In genomic region chr12:80044694-80045046, GRCh38 we compare ENCODE assay signal across 12 cellular contexts. TPM values are rescaled to one million over a fixed set of nuclear protein-coding genes. Genes with fewer than 3 reads are reported as not detected.
A peak's percentile ranks its signal among the peaks of the same experiment; 100 is the strongest.
DNase-seq lines count a peak whose midpoint lies in the region; ATAC-seq, FAIRE-seq and TF ChIP-seq lines count a peak whose summit lies in the region.
"Had no signal": no experiment of that assay in that cellular context is flagged by ENCODE, and none has a peak within 500 bp of the region (broad histone marks: within the 10 kb centered on the region; RNA-seq: fewer than 3 reads in every experiment).

No MANE protein-coding gene starts in this region.

- H4K8ac ChIP-seq in IMR-90 (ENCODE audit: low read depth in 2 of 2, low read length in 2 of 2): peak overlapping the region in 1 of 2 experiments; percentile 79; a peak in 2 of 4 replicates

- no peak overlapping the region for H3K9ac ChIP-seq in IMR-90 (ENCODE audit: low read depth, low read length)
- H3K9ac ChIP-seq in endothelial cell of umbilical vein (replicated peaks; ENCODE audit: extremely low read depth, insufficient read depth, low read length): no peak overlapping the region

- intact Hi-C loops in IMR-90 (cut with micrococcal nuclease): loop anchor here (2.0 to 10.0 kb wide), 4 partner anchors 110 to 620 kb away; partner anchors contain the start of gene PPP1R12A
- intact Hi-C loops in endothelial cell of umbilical vein (cut with micrococcal nuclease): no loop called here

- H4K5ac ChIP-seq in IMR-90 (ENCODE audit: low read depth, low read length): peak overlapping the region; percentile 39; the same call in 1 of the 2 replicates

- no peak for TF ChIP-seq RAD21 in IMR-90 (IDR thresholded peaks at IDR 0.05; ENCODE audit: low read length)

- H2AK5ac ChIP-seq in IMR-90 (ENCODE audit: low read depth, low read length): no peak overlapping the region

- H3K36me3 Mint-ChIP-seq in stimulated activated effector memory CD8-positive, alpha-beta T cell treated with anti-CD3 and anti-CD28 coated beads, Interleukin-12 subunit alpha, Interleukin-12 subunit beta, amount 100 ng/mL, for 72 hours: no peaks in the 10 kb centered on the region
- H3K36me3 Mint-ChIP-seq in T-helper 2 cell treated with Interferon-gamma antibody and Interleukin-4, amounts not matched to agents 5 μg/mL and 100 μg/mL, for 36 hours (ENCODE audit: low read depth): no peaks in the 10 kb centered on the region

- no peak overlapping the region for H3K27ac Mint-ChIP-seq in stimulated activated effector memory CD8-positive, alpha-beta T cell treated with anti-CD3 and anti-CD28 coated beads, Interleukin-12 subunit alpha, Interleukin-12 subunit beta, amount 100 ng/mL, for 72 hours
- no peak overlapping the region for H3K27ac Mint-ChIP-seq in T-helper 2 cell treated with Interferon-gamma antibody and Interleukin-4, amounts not matched to agents 5 μg/mL and 100 μg/mL, for 36 hours
- H3K27ac Mint-ChIP-seq: activated CD8-positive, alpha-beta T cell treated with anti-CD3 and anti-CD28 coated beads for 36 hours had no signal

- H3K36me3 ChIP-seq in IMR-90 (ENCODE audit: control insufficient read depth, insufficient read depth, low read length) (no peaks in the 10 kb centered on the region), endothelial cell of umbilical vein (ENCODE audit: control insufficient read depth in 2 of 2, extremely low read depth in 1 of 2, insufficient read depth in 2 of 2, low read length in 2 of 2) (no peaks in the 10 kb centered on the region)

- H4K20me1 ChIP-seq in IMR-90 (ENCODE audit: insufficient read depth, low read length): no peaks in the 10 kb centered on the region
- no peaks in the 10 kb centered on the region for H4K20me1 ChIP-seq in endothelial cell of umbilical vein (replicated peaks; ENCODE audit: control insufficient read depth, extremely low read depth, insufficient read depth, low read length)

- H4K91ac ChIP-seq in IMR-90 (ENCODE audit: insufficient read depth, low read depth, low read length): peak overlapping the region; percentile 66; the same call in 1 of the 2 replicates

- H3K4me3 Mint-ChIP-seq in stimulated activated effector memory CD8-positive, alpha-beta T cell treated with anti-CD3 and anti-CD28 coated beads, Interleukin-12 subunit alpha, Interleukin-12 subunit beta, amount 100 ng/mL, for 72 hours: no peak overlapping the region
- no peak overlapping the region for H3K4me3 Mint-ChIP-seq in T-helper 2 cell treated with Interferon-gamma antibody and Interleukin-4, amounts not matched to agents 5 μg/mL and 100 μg/mL, for 36 hours
- H3K4me3 Mint-ChIP-seq: activated CD8-positive, alpha-beta T cell treated with anti-CD3 and anti-CD28 coated beads for 36 hours; neural crest cell had no signal

- peak; percentile 38 for FAIRE-seq in endothelial cell of umbilical vein (lab: Jason Lieb, UNC)

- no peak overlapping the region; the same call in 1 of the 2 replicates for H3K27ac ChIP-seq in IMR-90 (ENCODE audit: insufficient read depth, low read length)
- no peak overlapping the region for H3K27ac ChIP-seq in endothelial cell of umbilical vein (ENCODE audit: insufficient read depth, low read depth, low read length)
- H3K27ac ChIP-seq: HL-60 had no signal

- BruUV-seq in IMR-90 (replicated peaks; lab: Mats Ljungman, UMichigan) (no TSS peak), endothelial cell of umbilical vein (replicated peaks; lab: Mats Ljungman, UMichigan) (no TSS peak)

- peak overlapping the region; percentile 47 for H2AK9ac ChIP-seq in IMR-90 (replicated peaks; ENCODE audit: low read depth, low read length, poor library complexity)

- TF ChIP-seq POLR2A in IMR-90 (IDR thresholded peaks at IDR 0.05; ENCODE audit: low read depth, low read length) (no peak), endothelial cell of umbilical vein (IDR thresholded peaks at IDR 0.05; ENCODE audit: low read depth, low read length) (no peak)

- no peaks in the 10 kb centered on the region; a peak in 1 of 4 replicates for H3K79me1 ChIP-seq in IMR-90 (ENCODE audit: low read depth in 1 of 2, low read length in 2 of 2)

- DNase-seq in IMR-90 (peak; percentile 94), endothelial cell of umbilical vein (ENCODE audit: low read depth, low spot score) (peak; percentile 36), GM10248 (ENCODE audit: extremely low spot score) (no peak), NOMO-1 treated with DMSO at 0.1 percent for 48 hours (lab: John Stamatoyannopoulos, UW; ENCODE audit: unreplicated experiment) (no peak)
- DNase-seq in stimulated activated effector memory CD8-positive, alpha-beta T cell treated with anti-CD3 and anti-CD28 coated beads, Interleukin-12 subunit alpha, Interleukin-12 subunit beta, amount 100 ng/mL, for 72 hours (ENCODE audit: low spot score in 2 of 2): no peak
- no peak for DNase-seq in T-helper 2 cell treated with Interferon-gamma antibody and Interleukin-4, amounts not matched to agents 5 μg/mL and 100 μg/mL, for 36 hours (ENCODE audit: low spot score)
- DNase-seq: activated CD8-positive, alpha-beta T cell treated with anti-CD3 and anti-CD28 coated beads for 36 hours; NCI-H2029 treated with DMSO at 0.1 percent for 48 hours had no signal

- H3K4me3 ChIP-seq in IMR-90 (ENCODE audit: insufficient read depth, low read depth, low read length) (no peak overlapping the region), endothelial cell of umbilical vein (replicated peaks in 1 of 3; ENCODE audit: insufficient read depth in 1 of 3, low read depth in 1 of 3, low read length in 3 of 3) (no peak overlapping the region)

- no peak for TF ChIP-seq CTCF in IMR-90 (conservative IDR thresholded peaks at IDR 0.05; ENCODE audit: low read depth, low read length)
- TF ChIP-seq CTCF in endothelial cell of umbilical vein (IDR thresholded peaks at IDR 0.05; ENCODE audit: extremely low read depth in 1 of 2, insufficient read depth in 1 of 2, low read depth in 1 of 2, low read length in 2 of 2): no peak
- no peak for TF ChIP-seq CTCF in GM10248 (IDR thresholded peaks at IDR 0.05; ENCODE audit: control extremely low read depth, extremely low read depth, low read depth, missing control alignments)

- H3K9me1 ChIP-seq in IMR-90 (ENCODE audit: insufficient read depth, low read length) (peaks cover 2% of the 10 kb centered on the region), endothelial cell of umbilical vein (replicated peaks; ENCODE audit: control insufficient read depth, extremely low read depth, insufficient read depth, low read length) (no peaks in the 10 kb centered on the region)

- H3K9me3 ChIP-seq in IMR-90 (ENCODE audit: control insufficient read depth, insufficient read depth, low read length) (no peaks in the 10 kb centered on the region), endothelial cell of umbilical vein (replicated peaks; ENCODE audit: control insufficient read depth, insufficient read depth, low read length) (no peaks in the 10 kb centered on the region)

- peaks cover 3% of the 10 kb centered on the region for H3K27me3 Mint-ChIP-seq in T-helper 2 cell treated with Interferon-gamma antibody and Interleukin-4, amounts not matched to agents 5 μg/mL and 100 μg/mL, for 36 hours (ENCODE audit: low read depth)

- CTCF ChIA-PET in IMR-90 (lab: Yijun Ruan, JAX): interaction anchor here (1.4 kb wide), 1 partner anchor 142 kb away, joined by 4 read pairs; no protein-coding TSS in a partner anchor
- CTCF ChIA-PET in endothelial cell of umbilical vein (lab: Charles Lee): interaction anchor here (0.7 to 1.4 kb wide), 2 partner anchors 24 to 278 kb away, joined by 3 to 4 read pairs; no protein-coding TSS in a partner anchor
- CTCF ChIA-PET in GM10248 (lab: Yijun Ruan, JAX): interaction anchor here (1.0 kb wide), 1 partner anchor 21 kb away, joined by 3 read pairs; no protein-coding TSS in a partner anchor

- H3K4me1 ChIP-seq in IMR-90 (ENCODE audit: control insufficient read depth, insufficient read depth, low read length): peaks cover 4% of the 10 kb centered on the region; the same call in 1 of the 2 replicates
- H3K4me1 ChIP-seq in endothelial cell of umbilical vein (ENCODE audit: control insufficient read depth, extremely low read depth, insufficient read depth, low read length): peaks cover 16% of the 10 kb centered on the region

- peaks cover 3% of the 10 kb centered on the region for H3K9me3 Mint-ChIP-seq in stimulated activated effector memory CD8-positive, alpha-beta T cell treated with anti-CD3 and anti-CD28 coated beads, Interleukin-12 subunit alpha, Interleukin-12 subunit beta, amount 100 ng/mL, for 72 hours
- no peaks in the 10 kb centered on the region for H3K9me3 Mint-ChIP-seq in T-helper 2 cell treated with Interferon-gamma antibody and Interleukin-4, amounts not matched to agents 5 μg/mL and 100 μg/mL, for 36 hours
- H3K9me3 Mint-ChIP-seq: activated CD8-positive, alpha-beta T cell treated with anti-CD3 and anti-CD28 coated beads for 36 hours had no signal

- peak overlapping the region; percentile 92 for H3K4ac ChIP-seq in IMR-90 (ENCODE audit: low read depth, low read length)

- 0 out of 2 replicates have a peak overlapping the region, but pooled peaks have one; percentile 35 for H3K56ac ChIP-seq in IMR-90 (ENCODE audit: extremely low read depth, insufficient read depth, low read length)

- H3K4me2 ChIP-seq in IMR-90 (ENCODE audit: low read depth, low read length): peak overlapping the region; percentile 58; the same call in 1 of the 2 replicates
- no peak overlapping the region for H3K4me2 ChIP-seq in endothelial cell of umbilical vein (ENCODE audit: insufficient read depth, low read length)

- H3K23ac ChIP-seq in IMR-90 (ENCODE audit: low read depth, low read length): peak overlapping the region; percentile 86; the same call in 1 of the 2 replicates

- H3K14ac ChIP-seq in IMR-90 (replicated peaks; ENCODE audit: low read depth, low read length): peak overlapping the region; percentile 94

- ATAC-seq in GM18868 (IDR thresholded peaks at IDR 0.05; ENCODE audit: unreplicated experiment): peak; percentile 50
- ATAC-seq in IMR-90 (ENCODE audit: low read depth): peak; percentile 65
- peak; percentile 77 for ATAC-seq in stimulated activated effector memory CD8-positive, alpha-beta T cell treated with anti-CD3 and anti-CD28 coated beads, Interleukin-12 subunit alpha, Interleukin-12 subunit beta, amount 100 ng/mL, for 72 hours
- no peak for ATAC-seq in HG03457 (IDR thresholded peaks at IDR 0.05; ENCODE audit: unreplicated experiment)
- ATAC-seq: activated CD8-positive, alpha-beta T cell treated with anti-CD3 and anti-CD28 coated beads for 36 hours had no signal

- no peaks in the 10 kb centered on the region for H3K79me2 ChIP-seq in endothelial cell of umbilical vein (ENCODE audit: control insufficient read depth, insufficient read depth, low read length)

- POLR2A ChIA-PET in IMR-90 (lab: Charles Lee; ENCODE audit: unreplicated experiment) (no interaction called here), endothelial cell of umbilical vein (lab: Charles Lee) (no interaction called here), GM10248 (lab: Yijun Ruan, JAX) (no interaction called here)

- H2AFZ ChIP-seq in IMR-90 (replicated peaks; ENCODE audit: low read length, poor library complexity) (no peak overlapping the region), endothelial cell of umbilical vein (ENCODE audit: low read depth, low read length) (no peak overlapping the region)

- peak overlapping the region; percentile 76; the same call in 1 of the 3 replicates for H2BK15ac ChIP-seq in IMR-90 (ENCODE audit: low read depth, low read length)

- H2BK5ac ChIP-seq in IMR-90 (ENCODE audit: low read depth, low read length, poor library complexity, severe bottlenecking): peak overlapping the region; percentile 96

- H2BK20ac ChIP-seq in IMR-90 (ENCODE audit: low read depth, low read length): peak overlapping the region; percentile 94

- H2BK120ac ChIP-seq in IMR-90 (ENCODE audit: low read depth, low read length): peak overlapping the region; percentile 95

- peaks cover 12% of the 10 kb centered on the region for H3K4me1 Mint-ChIP-seq in stimulated activated effector memory CD8-positive, alpha-beta T cell treated with anti-CD3 and anti-CD28 coated beads, Interleukin-12 subunit alpha, Interleukin-12 subunit beta, amount 100 ng/mL, for 72 hours
- H3K4me1 Mint-ChIP-seq in T-helper 2 cell treated with Interferon-gamma antibody and Interleukin-4, amounts not matched to agents 5 μg/mL and 100 μg/mL, for 36 hours (ENCODE audit: low read depth): peaks cover 3% of the 10 kb centered on the region
- H3K4me1 Mint-ChIP-seq: neural crest cell had no signal

- 0% methylated on average over 1 of the region's 1 CpG; no CpG with 5 or more reads in 1 of the 2 experiments for WGBS in IMR-90 (ENCODE audit: extremely low coverage in 2 of 2, insufficient read length in 1 of 2), 2 experiments

- H3K18ac ChIP-seq in IMR-90 (ENCODE audit: low read depth, low read length): peak overlapping the region; percentile 82; the same call in 1 of the 2 replicates

- H3K27me3 ChIP-seq in IMR-90 (ENCODE audit: control insufficient read depth, insufficient read depth, low read length) (no peaks in the 10 kb centered on the region), endothelial cell of umbilical vein (ENCODE audit: control insufficient read depth in 2 of 2, insufficient read depth in 2 of 2, low read length in 2 of 2) (no peaks in the 10 kb centered on the region)

- in situ Hi-C loops in IMR-90 (cut with MboI; ENCODE audit: low sequenced_read_pairs): no loop called here

- dilution Hi-C loops in IMR-90 (cut with HindIII; ENCODE audit: low sequenced_read_pairs, unreplicated experiment) (no loop called here), endothelial cell of umbilical vein (cut with MboI; ENCODE audit: extremely low pct_ligation_motif_present, low sequenced_read_pairs) (no loop called here)

RNA-seq across cellular contexts. Expression of gene OTOGL, which starts 54.7 kb away (rescaled TPM):
- total RNA-seq in IMR-90 (2012; rRNA removed) (0.18 and 0.28 TPM in 2 replicates), endothelial cell of umbilical vein (2.0 and 3.1 TPM in 2 replicates)
- polyA plus RNA-seq in IMR-90 (2012; rRNA removed) (0.07 and 0.10 TPM in 2 replicates), endothelial cell of umbilical vein (0.76 and 1.4 TPM in 2 replicates)
- polyA plus RNA-seq in IMR-90 (2012; cell fraction: cytosol; rRNA removed): 0.02 and 0.06 TPM in 2 replicates
- polyA plus RNA-seq in IMR-90 (2012; cell fraction: nucleus; rRNA removed; ENCODE audit: low replicate concordance): 0.01 and 0.21 TPM in 2 replicates
- 2.0 and 2.1 TPM in 2 replicates for polyA plus RNA-seq in endothelial cell of umbilical vein (2011; cell fraction: cytosol; rRNA removed)
- polyA plus RNA-seq in endothelial cell of umbilical vein (2011; cell fraction: nucleus; rRNA removed): 2.8 and 3.5 TPM in 2 replicates
- polyA plus RNA-seq in endothelial cell of umbilical vein (2012): 0.83 and 2.2 TPM in 2 replicates
- 2.7 and 3.5 TPM in 2 replicates for polyA minus RNA-seq in endothelial cell of umbilical vein
- polyA minus RNA-seq in endothelial cell of umbilical vein (2011; cell fraction: cytosol; rRNA and poly(A)+ RNA removed): not detected
- 2.0 and 3.4 TPM in 2 replicates for polyA minus RNA-seq in endothelial cell of umbilical vein (2011; cell fraction: nucleus; rRNA and poly(A)+ RNA removed)
- total RNA-seq: activated CD8-positive, alpha-beta T cell treated with anti-CD3 and anti-CD28 coated beads for 36 hours had no signal

Comparison
In these comparisons a context has a peak if more than half of its experiments do, and no peak if none do; other contexts are left out.
1. DNase-seq: peak in IMR-90 (single experiment) and endothelial cell of umbilical vein (single experiment); none in stimulated activated effector memory CD8-positive, alpha-beta T cell treated with anti-CD3 and anti-CD28 coated beads, Interleukin-12 subunit alpha, Interleukin-12 subunit beta, amount 100 ng/mL, for 72 hours (0 of 2), T-helper 2 cell treated with Interferon-gamma antibody and Interleukin-4, amounts not matched to agents 5 μg/mL and 100 μg/mL, for 36 hours (single experiment), GM10248 (single experiment) and NOMO-1 treated with DMSO at 0.1 percent for 48 hours (single experiment).